9 cellular contexts compared by ENCODE assay signal in genomic region chr4:40843696-40844095, GRCh38.
DNase-seq lines count a peak whose midpoint lies in the region; ATAC-seq, FAIRE-seq and TF ChIP-seq lines count a peak whose summit lies in the region.
"Had no signal": no experiment of that assay in that cellular context is flagged by ENCODE, and none has a peak within 500 bp of the region (broad histone marks: within the 10 kb centered on the region; RNA-seq: fewer than 3 reads in every experiment).

No MANE protein-coding gene starts in this region.

- H3K9me3 ChIP-seq in Peyer's patch = no peaks in the 10 kb centered on the region

- no peak for ATAC-seq in HG03135 (IDR thresholded peaks at IDR 0.05; ENCODE audit: unreplicated experiment)

- no peaks in the 10 kb centered on the region for H3K27me3 Mint-ChIP-seq in chondrocyte (ENCODE audit: low read depth)

- no peaks in the 10 kb centered on the region for H3K36me3 ChIP-seq in Peyer's patch

- no peaks in the 10 kb centered on the region for H3K4me1 ChIP-seq in Peyer's patch

- H3K27ac ChIP-seq in Peyer's patch = no peak overlapping the region

- FAIRE-seq in urothelium cell line (lab: Jason Lieb, UNC) = no peak

- H3K4me3 Mint-ChIP-seq in chondrocyte (ENCODE audit: unreplicated experiment) = no peak overlapping the region
- H3K4me3 Mint-ChIP-seq: stimulated activated naive CD8-positive, alpha-beta T cell treated with anti-CD3 and anti-CD28 coated beads, Interleukin-15, Interleukin-2, amounts not matched to agents 100 ng/mL and 50 ng/mL, for 24 hours had no signal

- no peaks in the 10 kb centered on the region for H3K27me3 ChIP-seq in Peyer's patch

- peak; percentile 11 for DNase-seq in stimulated activated CD4-positive, alpha-beta T cell treated with anti-CD3 and anti-CD28 coated beads, Interleukin-1b, Interleukin-23, amount 100 ng/mL, for 48 hours
- DNase-seq in stimulated activated CD4-positive, alpha-beta T cell treated with anti-CD3 and anti-CD28 coated beads, Interleukin-12 subunit alpha, Interleukin-12 subunit beta, amount 100 ng/mL, for 4 hours = no peak
- peak; percentile 30 for DNase-seq in NCI-H1092 treated with DMSO at 0.1 percent for 48 hours (lab: John Stamatoyannopoulos, UW)
- DNase-seq in chondrocyte (ENCODE audit: low spot score) = no peak
- DNase-seq in RPMI8226 = no peak
- no peak for DNase-seq in urothelium cell line (ENCODE audit: low spot score)
- no peak for DNase-seq in Peyer's patch

- TF ChIP-seq CTCF in chondrocyte (IDR thresholded peaks at IDR 0.05) (peak; percentile 18), Peyer's patch (IDR thresholded peaks at IDR 0.05) (peak in 2 of 6 experiments; percentile 10 to 13)

- H3K4me1 Mint-ChIP-seq in chondrocyte (ENCODE audit: low read depth) = peaks cover 18% of the 10 kb centered on the region

- H3K27ac Mint-ChIP-seq in chondrocyte (ENCODE audit: unreplicated experiment) = no peak overlapping the region
- H3K27ac Mint-ChIP-seq: stimulated activated naive CD8-positive, alpha-beta T cell treated with anti-CD3 and anti-CD28 coated beads, Interleukin-15, Interleukin-2, amounts not matched to agents 100 ng/mL and 50 ng/mL, for 24 hours had no signal

- TF ChIP-seq POLR2A in Peyer's patch (IDR thresholded peaks at IDR 0.05) = no peak

- peaks cover 14% of the 10 kb centered on the region for H3K36me3 Mint-ChIP-seq in chondrocyte (ENCODE audit: low read depth)

- H3K4me3 ChIP-seq in Peyer's patch = no peak overlapping the region

- no peaks in the 10 kb centered on the region for H3K9me3 Mint-ChIP-seq in chondrocyte (ENCODE audit: low read depth)
- H3K9me3 Mint-ChIP-seq: stimulated activated naive CD8-positive, alpha-beta T cell treated with anti-CD3 and anti-CD28 coated beads, Interleukin-15, Interleukin-2, amounts not matched to agents 100 ng/mL and 50 ng/mL, for 24 hours had no signal

Comparison
In these comparisons a context has a peak if more than half of its experiments do, and no peak if none do; other contexts are left out.
1. DNase-seq: peak in stimulated activated CD4-positive, alpha-beta T cell treated with anti-CD3 and anti-CD28 coated beads, Interleukin-1b, Interleukin-23, amount 100 ng/mL, for 48 hours (single experiment) and NCI-H1092 treated with DMSO at 0.1 percent for 48 hours (single experiment); none in stimulated activated CD4-positive, alpha-beta T cell treated with anti-CD3 and anti-CD28 coated beads, Interleukin-12 subunit alpha, Interleukin-12 subunit beta, amount 100 ng/mL, for 4 hours (single experiment), chondrocyte (single experiment), RPMI8226 (single experiment), urothelium cell line (single experiment) and Peyer's patch (0 of 3).